In the genomic region with DNA sequence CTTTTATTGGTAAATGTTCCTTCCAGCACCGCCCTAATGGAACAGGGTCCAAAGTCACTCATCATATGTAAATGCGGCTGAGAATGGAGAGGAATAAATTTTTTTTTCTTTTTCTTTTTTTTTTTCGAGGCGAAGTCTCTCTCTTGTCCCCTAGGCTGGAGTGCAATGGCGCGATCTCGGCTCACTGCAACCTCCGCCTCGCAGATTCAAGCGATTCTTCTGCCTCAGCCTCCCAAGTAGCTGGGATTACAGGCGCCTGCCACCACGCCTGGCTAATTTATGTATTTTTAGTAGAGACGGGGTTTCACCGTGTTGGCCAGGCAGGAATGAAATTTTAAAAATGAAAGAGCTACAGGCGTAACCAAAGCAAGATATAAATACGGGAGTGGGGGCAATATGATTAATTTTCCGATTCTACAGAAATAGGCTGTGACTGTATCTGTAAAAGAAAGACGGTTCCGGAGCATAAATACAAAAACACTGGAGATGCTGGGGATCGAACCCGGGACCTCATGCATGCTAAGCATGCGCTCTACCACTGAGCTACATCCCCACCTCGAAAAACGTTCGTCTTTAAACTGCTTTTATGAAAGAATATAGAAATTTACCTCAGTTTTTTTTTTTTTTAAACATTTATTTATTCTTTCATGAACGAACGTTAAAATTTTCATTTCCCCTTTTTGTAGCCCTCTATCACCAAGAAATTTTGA, we compare ENCODE assay signal across 9 cellular contexts.
DNase-seq lines count a peak whose midpoint lies in the region; TF ChIP-seq lines count a peak whose summit lies in the region.
"Had no signal": no experiment of that assay in that cellular context is flagged by ENCODE, and none has a peak within 500 bp of the region (broad histone marks: within the 10 kb centered on the region; RNA-seq: fewer than 3 reads in every experiment).

No MANE protein-coding gene starts in this region.

- H3K9ac ChIP-seq in HUES64 (ENCODE audit: low read depth, low read length): peak overlapping the region; percentile 49; the same call in 1 of the 2 replicates

- H3K27me3 ChIP-seq in HUES64 (ENCODE audit: insufficient read depth, low read length) (peaks cover 13% of the 10 kb centered on the region; the same call in 1 of the 2 replicates), SJSA1 (replicated peaks) (peaks cover 16% of the 10 kb centered on the region; the same call in 1 of the 2 replicates), adrenal gland (peaks cover 10% of the 10 kb centered on the region), left ventricle myocardium inferior (ENCODE audit: low read depth) (peaks cover 100% of the 10 kb centered on the region)

- 33% methylated on average over 24 of the region's 27 CpGs for WGBS in HUES64
- 2 to 4% (median 2%) methylated on average over 27 of the region's 27 CpGs for WGBS in adrenal gland, 4 donors

- no peaks in the 10 kb centered on the region; the same call in 1 of the 2 replicates for H3K4me1 ChIP-seq in HUES64 (ENCODE audit: insufficient read depth, low read length)
- no peaks in the 10 kb centered on the region for H3K4me1 ChIP-seq in SJSA1 (replicated peaks)
- H3K4me1 ChIP-seq in adrenal gland (replicated peaks in 1 of 2): peaks cover 7 to 17% of the 10 kb centered on the region in 2 donors
- H3K4me1 ChIP-seq in left ventricle myocardium inferior: peaks cover 10% of the 10 kb centered on the region

- H3K4me3 ChIP-seq in HUES64 (ENCODE audit: low read length) (peak overlapping the region; percentile 77), SJSA1 (peak overlapping the region; percentile 37), adrenal gland (peak overlapping the region in 1 of 4 donors; percentile 54), left ventricle myocardium inferior (peak overlapping the region; percentile 58)
- H3K4me3 ChIP-seq: mucosa of descending colon had no signal

- H3K36me3 ChIP-seq in HUES64 (ENCODE audit: insufficient read depth, low read length) (no peaks in the 10 kb centered on the region), SJSA1 (no peaks in the 10 kb centered on the region), adrenal gland (replicated peaks in 1 of 2) (no peaks in the 10 kb centered on the region), left ventricle myocardium inferior (no peaks in the 10 kb centered on the region)

- TF ChIP-seq CTCF in adrenal gland (IDR thresholded peaks at IDR 0.05) (no peak), left ventricle myocardium inferior (IDR thresholded peaks at IDR 0.05; ENCODE audit: borderline replicate concordance) (no peak)

- H3K27ac ChIP-seq in HUES64 (ENCODE audit: low read depth, low read length): no peak overlapping the region
- H3K27ac ChIP-seq in SJSA1: no peak overlapping the region
- no peak overlapping the region for H3K27ac ChIP-seq in adrenal gland
- no peak overlapping the region for H3K27ac ChIP-seq in left ventricle myocardium inferior (replicated peaks)

- no peak for TF ChIP-seq POLR2A in adrenal gland (IDR thresholded peaks at IDR 0.05)

- H3K9me3 ChIP-seq in HUES64 (ENCODE audit: insufficient read depth, low read depth, low read length) (no peaks in the 10 kb centered on the region), SJSA1 (replicated peaks) (no peaks in the 10 kb centered on the region), adrenal gland (replicated peaks in 1 of 3) (no peaks in the 10 kb centered on the region), left ventricle myocardium inferior (replicated peaks) (no peaks in the 10 kb centered on the region)
- H3K9me3 ChIP-seq: mucosa of descending colon had no signal

- intact Hi-C loops in adrenal gland (cut with DNase I) (no loop called here), left ventricle myocardium inferior (cut with micrococcal nuclease) (no loop called here)

- peak; percentile 44 for DNase-seq in DMS79 treated with DMSO at 0.1 percent for 48 hours (lab: John Stamatoyannopoulos, UW)
- DNase-seq in DMS79 (lab: John Stamatoyannopoulos, UW): no peak
- peak; percentile 64 to 75 for DNase-seq in SJSA1 (ENCODE audit: low read depth in 1 of 2, low spot score in 2 of 2)
- peak; percentile 37 to 72 (median 50) for DNase-seq in adrenal gland
- no peak for DNase-seq in left ventricle myocardium inferior
- DNase-seq in retina: peak; percentile 90
- DNase-seq in NCI-H187 treated with DMSO at 0.1 percent for 48 hours (lab: John Stamatoyannopoulos, UW): no peak

Comparison
In these comparisons a context has a peak if more than half of its experiments do, and no peak if none do; other contexts are left out.
1. DNase-seq: peak in DMS79 treated with DMSO at 0.1 percent for 48 hours (single experiment), SJSA1 (2 of 2), adrenal gland (7 of 7) and retina (single experiment); none in DMS79 (single experiment), left ventricle myocardium inferior (single experiment) and NCI-H187 treated with DMSO at 0.1 percent for 48 hours (single experiment).